8 cellular contexts compared by ENCODE assay signal in the genomic region with DNA sequence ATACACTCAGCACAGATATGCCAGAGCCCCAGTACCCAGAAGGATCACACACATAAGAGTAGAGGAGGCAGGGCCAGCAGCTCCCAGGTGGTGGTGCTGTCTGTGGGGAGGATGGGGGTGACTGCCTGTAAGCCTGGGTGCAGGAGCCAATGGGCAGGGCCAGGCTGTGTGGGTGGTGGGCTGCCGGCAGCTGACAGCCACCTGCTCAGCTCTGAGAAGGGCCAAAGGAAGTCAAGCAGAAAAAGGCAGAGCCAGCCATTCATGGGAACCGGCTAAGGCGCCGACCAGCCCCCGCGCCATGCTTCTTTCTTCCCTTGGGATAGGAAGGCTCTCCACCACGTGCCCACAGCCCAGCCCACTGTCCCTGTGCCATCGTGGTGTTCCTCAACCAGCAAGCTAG. TPM values are rescaled to one million over a fixed set of nuclear protein-coding genes. Genes with fewer than 3 reads are reported as not detected.
DNase-seq lines count a peak whose midpoint lies in the region; ATAC-seq, FAIRE-seq and TF ChIP-seq lines count a peak whose summit lies in the region.

No MANE protein-coding gene starts in this region.

- H3K27ac ChIP-seq in mucosa of rectum (ENCODE audit: low read depth in 2 of 2, low read length in 2 of 2), result peak overlapping the region; percentile 64 to 66

- H3K4me1 ChIP-seq in mucosa of rectum (ENCODE audit: control insufficient read depth in 2 of 2, insufficient read depth in 2 of 2, low read length in 2 of 2), result peaks cover 52 to 53% of the 10 kb centered on the region in 2 donors

- H3K9ac ChIP-seq in mucosa of rectum (ENCODE audit: low read depth in 1 of 2, low read length in 2 of 2), result no peak overlapping the region

- DNase-seq in GM12891 (ENCODE audit: insufficient read length, low spot score), result no peak
- DNase-seq in Jurkat, Clone E6-1 (ENCODE audit: low read depth, low spot score), result peak; percentile 35
- no peak for DNase-seq in stimulated activated naive CD4-positive, alpha-beta T cell treated with Interleukin-2 at 50 U/mL for 16 hours (lab: John Stamatoyannopoulos, UW)
- DNase-seq in NCI-H2227 (lab: John Stamatoyannopoulos, UW; ENCODE audit: unreplicated experiment), result no peak
- DNase-seq in HUDEP-2 (lab: John Stamatoyannopoulos, UW; ENCODE audit: unreplicated experiment in 76 of 76), result no peak
- no peak for DNase-seq in stimulated activated CD4-positive, alpha-beta T cell treated with anti-CD3 and anti-CD28 coated beads, Interleukin-1b, Interleukin-23, amount 100 ng/mL, for 48 hours

- no peaks in the 10 kb centered on the region for H3K27me3 ChIP-seq in mucosa of rectum (ENCODE audit: control insufficient read depth in 2 of 2, insufficient read depth in 2 of 2, low read length in 2 of 2)

- H3K4me3 ChIP-seq in Jurkat, Clone E6-1 (ENCODE audit: low read length), result no peak overlapping the region
- H3K4me3 ChIP-seq in mucosa of rectum (ENCODE audit: low read length in 2 of 2), result no peak overlapping the region

- TF ChIP-seq POLR2A in GM12891 (IDR thresholded peaks at IDR 0.05; ENCODE audit: low read depth, low read length), result no peak

- no peaks in the 10 kb centered on the region for H3K9me3 ChIP-seq in mucosa of rectum (ENCODE audit: control insufficient read depth in 2 of 2, low read length in 2 of 2)

- peaks cover 0 to 6% of the 10 kb centered on the region in 2 donors for H3K36me3 ChIP-seq in mucosa of rectum (ENCODE audit: control insufficient read depth in 2 of 2, insufficient read depth in 2 of 2, low read length in 2 of 2)

- FAIRE-seq in GM12891 (lab: Jason Lieb, UNC), result no peak

- ATAC-seq in GM21367 (IDR thresholded peaks at IDR 0.05; ENCODE audit: unreplicated experiment), result peak; percentile 45

TF ChIP-seq in GM12891, 5 proteins besides CTCF, POLR2A, EP300 and RAD21:
- TF ChIP-seq PAX5 (IDR thresholded peaks at IDR 0.05; ENCODE audit: insufficient read depth, low read length, severe bottlenecking) (peak; percentile 20), SPI1 (IDR thresholded peaks at IDR 0.05; ENCODE audit: low read depth, low read length) (no peak)
TF ChIP-seq in GM12891: peak in this region for 1.

RNA-seq across cellular contexts. Expression of a gene that starts 14.1 kb away (rescaled TPM):
- polyA plus RNA-seq in GM12891 (2012; ENCODE audit: low read depth, missing spikeins), result 6.4 TPM
- polyA plus RNA-seq in Jurkat, Clone E6-1 (2012; ENCODE audit: insufficient read depth, insufficient read length), result 7.5 TPM

RNA-seq across cellular contexts. Expression of a gene that starts 35.7 kb away (rescaled TPM):
- polyA plus RNA-seq in GM12891 (2012; ENCODE audit: low read depth, missing spikeins), result 7.0 TPM
- 6.0 TPM for polyA plus RNA-seq in Jurkat, Clone E6-1 (2012; ENCODE audit: insufficient read depth, insufficient read length)
